Comparison of ENCODE assay signal across 20 cellular contexts in the genomic region with DNA sequence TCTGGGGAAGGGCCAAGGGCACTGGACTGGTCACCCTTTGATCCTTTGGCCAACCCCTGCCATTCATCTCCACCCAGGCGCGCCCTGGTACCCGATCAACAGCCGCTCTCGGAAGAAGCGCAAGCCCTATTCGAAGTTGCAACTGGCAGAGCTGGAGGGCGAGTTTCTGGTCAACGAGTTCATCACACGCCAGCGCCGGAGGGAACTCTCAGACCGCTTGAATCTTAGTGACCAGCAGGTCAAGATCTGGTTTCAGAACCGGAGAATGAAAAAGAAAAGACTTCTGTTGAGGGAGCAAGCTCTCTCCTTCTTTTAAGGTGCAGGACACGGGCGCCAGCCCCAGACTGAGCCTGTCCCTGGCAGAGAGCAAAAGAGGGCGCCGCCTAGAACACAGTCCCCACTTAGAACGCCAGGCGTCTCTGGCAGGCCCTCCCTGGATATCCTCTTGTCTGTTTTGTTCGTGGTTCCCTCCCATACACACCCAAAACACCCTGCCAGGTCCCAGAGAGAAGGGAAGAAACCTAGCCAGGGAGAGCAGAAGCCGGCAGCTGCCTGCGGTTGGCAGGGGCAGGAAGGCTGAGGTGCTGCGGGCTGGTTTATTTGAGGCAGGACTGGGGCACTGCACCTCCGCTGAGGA. TPM values are rescaled to one million over a fixed set of nuclear protein-coding genes. Genes with fewer than 3 reads are reported as not detected.
DNase-seq lines count a peak whose midpoint lies in the region; ATAC-seq and TF ChIP-seq lines count a peak whose summit lies in the region.
"Had no signal": no experiment of that assay in that cellular context is flagged by ENCODE, and none has a peak within 500 bp of the region (broad histone marks: within the 10 kb centered on the region; RNA-seq: fewer than 3 reads in every experiment).

No MANE protein-coding gene starts in this region.

- BruUV-seq in PC-3 (replicated peaks; lab: Mats Ljungman, UMichigan), result no TSS peak

- no peaks in the 10 kb centered on the region for H3K9me3 ChIP-seq in CD4-positive, alpha-beta memory T cell (ENCODE audit: control insufficient read depth in 1 of 2, low read length in 2 of 2)
- no peaks in the 10 kb centered on the region for H3K9me3 ChIP-seq in PC-3 (ENCODE audit: low read length)
- no peaks in the 10 kb centered on the region for H3K9me3 ChIP-seq in Karpas-422 (ENCODE audit: low read length)
- H3K9me3 ChIP-seq: heart right ventricle, left lung had no signal

- intact Hi-C loops in CD4-positive, alpha-beta memory T cell (cut with micrococcal nuclease), result no loop called here
- intact Hi-C loops in PC-3 (cut with micrococcal nuclease), result no loop called here

- H3K79me2 ChIP-seq in PC-3 (ENCODE audit: low read length) (no peaks in the 10 kb centered on the region), Karpas-422 (ENCODE audit: low read length) (no peaks in the 10 kb centered on the region)

- H3K27me3 ChIP-seq in CD4-positive, alpha-beta memory T cell (ENCODE audit: insufficient read depth, low read length), result peaks cover 90% of the 10 kb centered on the region
- H3K27me3 ChIP-seq in PC-3 (ENCODE audit: low read length), result no peaks in the 10 kb centered on the region
- no peaks in the 10 kb centered on the region for H3K27me3 ChIP-seq in Karpas-422 (ENCODE audit: low read length)

- H3F3A ChIP-seq in PC-3 (ENCODE audit: low read length, unreplicated experiment), result no peaks in the 10 kb centered on the region

- H3K4me1 Mint-ChIP-seq in CD4-positive, alpha-beta memory T cell, result peaks cover 9 to 54% (median 29%) of the 10 kb centered on the region in 4 donors
- H3K4me1 Mint-ChIP-seq in endothelial cell (ENCODE audit: unreplicated experiment), result peaks cover 20% of the 10 kb centered on the region
- H3K4me1 Mint-ChIP-seq: neural progenitor cell had no signal

- POLR2A ChIA-PET in CD4-positive, alpha-beta memory T cell (lab: Charles Lee; ENCODE audit: partially characterized antibody), result interaction anchor here (0.7 kb wide), 1 partner anchor 39 kb away, joined by 3 read pairs; no protein-coding TSS in a partner anchor
- POLR2A ChIA-PET in PC-3 (lab: Charles Lee; ENCODE audit: unreplicated experiment), result no interaction called here

- CTCF ChIA-PET in CD4-positive, alpha-beta memory T cell (lab: Charles Lee; ENCODE audit: partially characterized antibody), result no interaction called here
- CTCF ChIA-PET in PC-3 (lab: Charles Lee), result no interaction called here

- H3K4me3 Mint-ChIP-seq in CD4-positive, alpha-beta memory T cell, result peak overlapping the region in 5 of 8 donors; percentile 2 to 61 (median 25)
- peak overlapping the region; percentile 63 for H3K4me3 Mint-ChIP-seq in endothelial cell (ENCODE audit: unreplicated experiment)
- H3K4me3 Mint-ChIP-seq: neural progenitor cell had no signal

- peaks cover 70 to 75% of the 10 kb centered on the region in 2 donors for H3K27me3 Mint-ChIP-seq in CD4-positive, alpha-beta memory T cell
- peaks cover 58% of the 10 kb centered on the region for H3K27me3 Mint-ChIP-seq in endothelial cell (ENCODE audit: unreplicated experiment)

- H3K27ac Mint-ChIP-seq in CD4-positive, alpha-beta memory T cell, result peak overlapping the region in 3 of 7 donors; percentile 51 to 84 (median 57)
- H3K27ac Mint-ChIP-seq in endothelial cell (ENCODE audit: unreplicated experiment), result no peak overlapping the region
- H3K27ac Mint-ChIP-seq: neural progenitor cell had no signal

- ATAC-seq in PC-3 (peak; percentile 65), GM18498 (IDR thresholded peaks at IDR 0.05; ENCODE audit: unreplicated experiment) (no peak)
- ATAC-seq: left lung had no signal

- H4K20me1 ChIP-seq in PC-3 (ENCODE audit: low read length) (no peaks in the 10 kb centered on the region), Karpas-422 (ENCODE audit: insufficient read depth, low read depth, low read length) (no peaks in the 10 kb centered on the region)

- TF ChIP-seq CTCF in AG10803 (conservative IDR thresholded peaks at IDR 0.05; ENCODE audit: low read length), result peak; percentile 6; the same call in 1 of the 2 replicates
- TF ChIP-seq CTCF in PC-3 (conservative IDR thresholded peaks at IDR 0.05; ENCODE audit: low read depth, low read length), result no peak
- TF ChIP-seq CTCF in endothelial cell (IDR thresholded peaks at IDR 0.05; ENCODE audit: unreplicated experiment), result no peak

- H2AFZ ChIP-seq in PC-3 (ENCODE audit: low read length) (peak overlapping the region; percentile 52), Karpas-422 (ENCODE audit: low read length) (no peak overlapping the region)
- H2AFZ ChIP-seq: GM23248, neural progenitor cell had no signal

- H3K9ac ChIP-seq in PC-3 (ENCODE audit: low read length) (no peak overlapping the region), Karpas-422 (ENCODE audit: low read length) (no peak overlapping the region)
- H3K9ac ChIP-seq: BLaER1 treated with 17β-estradiol and CSF1 and Interleukin-3, amounts not matched to agents 10 nM and 100 nM; GM23248; neural progenitor cell had no signal

- no peaks in the 10 kb centered on the region for H3K36me3 ChIP-seq in CD4-positive, alpha-beta memory T cell (ENCODE audit: insufficient read depth, low read length)
- H3K36me3 ChIP-seq in PC-3 (ENCODE audit: low read depth, low read length), result no peaks in the 10 kb centered on the region
- no peaks in the 10 kb centered on the region for H3K36me3 ChIP-seq in Karpas-422 (ENCODE audit: insufficient read depth, low read length)
- H3K36me3 ChIP-seq: BLaER1 treated with 17β-estradiol and CSF1 and Interleukin-3, amounts not matched to agents 10 nM and 100 nM; cardiac muscle cell; heart right ventricle; left lung; neural progenitor cell had no signal

- no peak overlapping the region for H3K27ac ChIP-seq in CD4-positive, alpha-beta memory T cell (ENCODE audit: low read depth, low read length)
- H3K27ac ChIP-seq in PC-3 (ENCODE audit: low read length), result no peak overlapping the region
- H3K27ac ChIP-seq in Karpas-422 (ENCODE audit: low read length), result no peak overlapping the region
- H3K27ac ChIP-seq: BLaER1 treated with 17β-estradiol and CSF1 and Interleukin-3, amounts not matched to agents 10 nM and 100 nM; cardiac muscle cell; epithelial cell of prostate; GM23248; heart right ventricle; left lung; neural progenitor cell had no signal

- H3K36me3 Mint-ChIP-seq in CD4-positive, alpha-beta memory T cell, result no peaks in the 10 kb centered on the region
- H3K36me3 Mint-ChIP-seq in endothelial cell (ENCODE audit: low read depth, unreplicated experiment), result peaks cover 5% of the 10 kb centered on the region
- H3K36me3 Mint-ChIP-seq: neural progenitor cell had no signal

- H3K4me1 ChIP-seq in CD4-positive, alpha-beta memory T cell (ENCODE audit: insufficient read depth, low read length), result peaks cover 18% of the 10 kb centered on the region
- no peaks in the 10 kb centered on the region for H3K4me1 ChIP-seq in PC-3 (ENCODE audit: insufficient read depth, low read length)
- H3K4me1 ChIP-seq in Karpas-422 (ENCODE audit: low read length), result no peaks in the 10 kb centered on the region
- H3K4me1 ChIP-seq: neural progenitor cell had no signal

- DNase-seq in AG10803 (ENCODE audit: low read depth) (no peak), PC-3 (no peak), endothelial cell (ENCODE audit: low spot score) (no peak), Karpas-422 (no peak), mesenteric fat pad (ENCODE audit: low spot score) (no peak)
- DNase-seq in CD4-positive, alpha-beta memory T cell, result no peak
- DNase-seq in effector CD4-positive, alpha-beta T cell, result no peak
- DNase-seq: activated CD4-positive, CD25-positive, alpha-beta regulatory T cell treated with anti-CD3 and anti-CD28 coated beads, Interleukin-2, amount 50 U/mL, for 72 hours; activated effector memory CD4-positive, alpha-beta T cell treated with Interleukin-2 at 50 U/mL for 16 hours; GM23248; heart right ventricle; substantia nigra had no signal

- H3K4me3 ChIP-seq in AG10803 (ENCODE audit: low read length) (no peak overlapping the region), PC-3 (ENCODE audit: low read length) (no peak overlapping the region), Karpas-422 (ENCODE audit: low read length) (no peak overlapping the region)
- no peak overlapping the region for H3K4me3 ChIP-seq in CD4-positive, alpha-beta memory T cell (ENCODE audit: low read length in 2 of 2)
- H3K4me3 ChIP-seq: BLaER1 treated with 17β-estradiol and CSF1 and Interleukin-3, amounts not matched to agents 10 nM and 100 nM; cardiac muscle cell; GM23248; heart right ventricle; left lung; neural progenitor cell had no signal

- peaks cover 0 to 48% (median 6%) of the 10 kb centered on the region in 8 donors for H3K9me3 Mint-ChIP-seq in CD4-positive, alpha-beta memory T cell
- H3K9me3 Mint-ChIP-seq in endothelial cell (ENCODE audit: unreplicated experiment), result no peaks in the 10 kb centered on the region

- H3K9me2 ChIP-seq in PC-3 (replicated peaks; ENCODE audit: low read length) (no peaks in the 10 kb centered on the region), Karpas-422 (replicated peaks; ENCODE audit: insufficient read depth, low read length) (no peaks in the 10 kb centered on the region)

- 0 out of 2 replicates have a peak overlapping the region, but pooled peaks have one; percentile 6 for H3K4me2 ChIP-seq in PC-3 (ENCODE audit: low read length)
- H3K4me2 ChIP-seq in Karpas-422 (ENCODE audit: low read depth, low read length, poor library complexity, severe bottlenecking), result no peak overlapping the region
- H3K4me2 ChIP-seq: neural progenitor cell had no signal

RNA-seq across cellular contexts. Expression of a gene that starts 1.7 kb away (rescaled TPM):
- total RNA-seq in CD4-positive, alpha-beta memory T cell, result not detected
- polyA plus RNA-seq in CD4-positive, alpha-beta memory T cell, result not detected
- total RNA-seq in PC-3 (2014; rRNA removed) (0.33 and 1.2 TPM in 2 replicates), endothelial cell (ENCODE audit: unreplicated experiment) (1.3 TPM), mesenteric fat pad (not detected)
- total RNA-seq in Karpas-422 (2014; rRNA removed; shearing (Covaris generic); ENCODE audit: low replicate concordance), result not detected in 2 replicates
- total RNA-seq: cardiac muscle cell, GM23248, heart right ventricle, left lung, MCF 10A, skeletal muscle tissue had no signal
- polyA plus RNA-seq: cardiac muscle cell, GM23248, heart right ventricle had no signal

RNA-seq across cellular contexts. Expression of a gene that starts 16.6 kb away (rescaled TPM):
- total RNA-seq in CD4-positive, alpha-beta memory T cell, result not detected
- polyA plus RNA-seq in CD4-positive, alpha-beta memory T cell, result not detected
- total RNA-seq in PC-3 (2014; rRNA removed), result 0.84 and 1.2 TPM in 2 replicates
- total RNA-seq in endothelial cell (ENCODE audit: unreplicated experiment), result 0.38 TPM
- total RNA-seq in Karpas-422 (2014; rRNA removed; shearing (Covaris generic); ENCODE audit: low replicate concordance), result not detected in 2 replicates
- total RNA-seq in mesenteric fat pad, result not detected
- total RNA-seq: cardiac muscle cell, GM23248, heart right ventricle, left lung had no signal
- polyA plus RNA-seq: cardiac muscle cell, GM23248, heart right ventricle had no signal

RNA-seq across cellular contexts. Expression of a gene that starts 17.7 kb away (rescaled TPM):
- not detected for total RNA-seq in CD4-positive, alpha-beta memory T cell
- not detected for polyA plus RNA-seq in CD4-positive, alpha-beta memory T cell
- 7.8 and 9.0 TPM in 2 replicates for total RNA-seq in PC-3 (2014; rRNA removed)
- total RNA-seq in endothelial cell (ENCODE audit: unreplicated experiment), result 0.38 TPM
- not detected in 2 replicates for total RNA-seq in Karpas-422 (2014; rRNA removed; shearing (Covaris generic); ENCODE audit: low replicate concordance)
- total RNA-seq in mesenteric fat pad, result not detected
- total RNA-seq: cardiac muscle cell, GM23248, heart right ventricle, left lung, skeletal muscle tissue had no signal
- polyA plus RNA-seq: cardiac muscle cell, GM23248, heart right ventricle had no signal

RNA-seq across cellular contexts. Expression of a gene that starts 18.4 kb away (rescaled TPM):
- not detected for total RNA-seq in CD4-positive, alpha-beta memory T cell
- polyA plus RNA-seq in CD4-positive, alpha-beta memory T cell, result not detected
- total RNA-seq in PC-3 (2014; rRNA removed) (3.5 and 4.3 TPM in 2 replicates), endothelial cell (ENCODE audit: unreplicated experiment) (1.4 TPM), mesenteric fat pad (not detected)
- total RNA-seq in Karpas-422 (2014; rRNA removed; shearing (Covaris generic); ENCODE audit: low replicate concordance), result 0.07 TPM in 1 of 2 replicates, not detected in the other
- total RNA-seq: cardiac muscle cell, GM23248, heart right ventricle, left lung had no signal
- polyA plus RNA-seq: cardiac muscle cell, GM23248, heart right ventricle had no signal

RNA-seq across cellular contexts. Expression of a gene that starts 28.6 kb away (rescaled TPM):
- not detected for total RNA-seq in CD4-positive, alpha-beta memory T cell
- not detected for polyA plus RNA-seq in CD4-positive, alpha-beta memory T cell
- 0.69 and 2.9 TPM in 2 replicates for total RNA-seq in PC-3 (2014; rRNA removed)
- 1.9 TPM for total RNA-seq in endothelial cell (ENCODE audit: unreplicated experiment)
- not detected in 2 replicates for total RNA-seq in Karpas-422 (2014; rRNA removed; shearing (Covaris generic); ENCODE audit: low replicate concordance)
- total RNA-seq in mesenteric fat pad, result 0.16 TPM
- total RNA-seq: cardiac muscle cell, GM23248, heart right ventricle, left lung, MCF 10A had no signal
- polyA plus RNA-seq: cardiac muscle cell, GM23248, heart right ventricle had no signal
